In the genomic region with DNA sequence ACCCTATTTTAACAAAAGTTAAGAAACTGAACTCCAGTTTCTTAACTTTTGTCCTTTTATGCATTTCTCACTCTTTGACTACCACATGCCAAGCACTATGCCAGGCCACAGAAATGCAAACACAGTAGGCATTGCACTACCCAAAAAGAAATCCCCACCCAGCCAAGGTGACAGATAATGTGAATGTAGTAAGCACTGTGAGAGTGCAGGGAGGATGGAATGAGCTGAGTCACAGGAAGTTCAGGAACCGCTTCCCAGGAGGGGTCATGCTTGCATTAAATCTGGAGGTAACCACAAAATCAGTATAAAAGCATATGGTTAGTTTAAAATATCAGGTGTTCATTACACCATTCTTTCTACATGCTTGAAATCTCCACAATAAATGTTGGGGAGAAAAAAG, we compare ENCODE assay signal across 10 cellular contexts. TPM values are rescaled to one million over a fixed set of nuclear protein-coding genes. Genes with fewer than 3 reads are reported as not detected.
A peak's percentile ranks its signal among the peaks of the same experiment; 100 is the strongest.
DNase-seq lines count a peak whose midpoint lies in the region; ATAC-seq and TF ChIP-seq lines count a peak whose summit lies in the region.
"Had no signal": no experiment of that assay in that cellular context is flagged by ENCODE, and none has a peak within 500 bp of the region (broad histone marks: within the 10 kb centered on the region; RNA-seq: fewer than 3 reads in every experiment).

No MANE protein-coding gene starts in this region.

- peaks cover 66% of the 10 kb centered on the region for H3K4me1 ChIP-seq in RWPE2 (ENCODE audit: insufficient read depth, poor library complexity, severe bottlenecking)

- DNase-seq in activated T-cell treated with anti-CD3 and anti-CD28 coated beads, Interleukin-2, amount 50 U/mL, for 72 hours: peak; percentile 54 to 62
- no peak for DNase-seq in activated T-cell treated with anti-CD3 and anti-CD28 coated beads for 4 hours
- peak; percentile 98 for DNase-seq in RWPE2 (ENCODE audit: low spot score)
- DNase-seq in epidermal melanocyte (ENCODE audit: insufficient read length, low spot score): peak; percentile 12
- no peak for DNase-seq in hippocampal formation (lab: John Stamatoyannopoulos, UW)
- DNase-seq in H7: no peak

- H3K9me3 Mint-ChIP-seq in activated T-cell treated with anti-CD3 and anti-CD28 coated beads, Interleukin-2, amount 50 U/mL, for 72 hours: no peaks in the 10 kb centered on the region
- no peaks in the 10 kb centered on the region for H3K9me3 Mint-ChIP-seq in stimulated activated naive CD8-positive, alpha-beta T cell treated with anti-CD3 and anti-CD28 coated beads, Interleukin-15, Interleukin-2, amounts not matched to agents 100 ng/mL and 50 ng/mL, for 24 hours
- H3K9me3 Mint-ChIP-seq: neural crest cell had no signal

- peaks cover 70% of the 10 kb centered on the region for H3K4me1 Mint-ChIP-seq in activated T-cell treated with anti-CD3 and anti-CD28 coated beads, Interleukin-2, amount 50 U/mL, for 72 hours (ENCODE audit: low read depth)
- H3K4me1 Mint-ChIP-seq in stimulated activated naive CD8-positive, alpha-beta T cell treated with anti-CD3 and anti-CD28 coated beads, Interleukin-15, Interleukin-2, amounts not matched to agents 100 ng/mL and 50 ng/mL, for 24 hours (ENCODE audit: low read depth): peaks cover 57% of the 10 kb centered on the region
- H3K4me1 Mint-ChIP-seq: neural crest cell had no signal

- peak overlapping the region; percentile 36 to 57 for H3K4me3 Mint-ChIP-seq in activated T-cell treated with anti-CD3 and anti-CD28 coated beads, Interleukin-2, amount 50 U/mL, for 72 hours
- peak overlapping the region; percentile 37 for H3K4me3 Mint-ChIP-seq in stimulated activated naive CD8-positive, alpha-beta T cell treated with anti-CD3 and anti-CD28 coated beads, Interleukin-15, Interleukin-2, amounts not matched to agents 100 ng/mL and 50 ng/mL, for 24 hours
- H3K4me3 Mint-ChIP-seq: neural crest cell had no signal

- no peaks in the 10 kb centered on the region for H3K9me3 ChIP-seq in RWPE2 (ENCODE audit: severe bottlenecking)

- peak overlapping the region; percentile 0 for H3K27ac Mint-ChIP-seq in activated T-cell treated with anti-CD3 and anti-CD28 coated beads, Interleukin-2, amount 50 U/mL, for 72 hours
- H3K27ac Mint-ChIP-seq in stimulated activated naive CD8-positive, alpha-beta T cell treated with anti-CD3 and anti-CD28 coated beads, Interleukin-15, Interleukin-2, amounts not matched to agents 100 ng/mL and 50 ng/mL, for 24 hours: peak overlapping the region; percentile 82

- TF ChIP-seq CTCF in RWPE2 (IDR thresholded peaks at IDR 0.05; ENCODE audit: poor library complexity, severe bottlenecking): peak; percentile 69

- H3K4me3 ChIP-seq in RWPE2 (ENCODE audit: severe bottlenecking) (no peak overlapping the region), H7 (ENCODE audit: insufficient read depth, low read depth, low read length) (no peak overlapping the region)

- H3K27me3 ChIP-seq in RWPE2 (ENCODE audit: insufficient read depth, poor library complexity, severe bottlenecking) (no peaks in the 10 kb centered on the region), H7 (ENCODE audit: control insufficient read depth, insufficient read depth, low read length) (no peaks in the 10 kb centered on the region)

- peak; percentile 77 to 81 for ATAC-seq in activated T-cell treated with anti-CD3 and anti-CD28 coated beads, Interleukin-2, amount 50 U/mL, for 72 hours (replicated peaks in 1 of 2)
- peak; percentile 82 for ATAC-seq in RWPE2 (ENCODE audit: low read depth)
- no peak for ATAC-seq in GM21737 (IDR thresholded peaks at IDR 0.05; ENCODE audit: unreplicated experiment)

- H3K27ac ChIP-seq in RWPE2 (ENCODE audit: poor library complexity, severe bottlenecking): peak overlapping the region; percentile 99

- H3K36me3 ChIP-seq in RWPE2 (ENCODE audit: low read depth) (peaks cover 34% of the 10 kb centered on the region), H7 (replicated peaks; ENCODE audit: control insufficient read depth, insufficient read depth, low read length) (no peaks in the 10 kb centered on the region)

- no peaks in the 10 kb centered on the region for H3K27me3 Mint-ChIP-seq in activated T-cell treated with anti-CD3 and anti-CD28 coated beads, Interleukin-2, amount 50 U/mL, for 72 hours (ENCODE audit: low read depth)
- H3K27me3 Mint-ChIP-seq in stimulated activated naive CD8-positive, alpha-beta T cell treated with anti-CD3 and anti-CD28 coated beads, Interleukin-15, Interleukin-2, amounts not matched to agents 100 ng/mL and 50 ng/mL, for 24 hours: no peaks in the 10 kb centered on the region

- peaks cover 0 to 2% of the 10 kb centered on the region in 2 donors for H3K36me3 Mint-ChIP-seq in activated T-cell treated with anti-CD3 and anti-CD28 coated beads, Interleukin-2, amount 50 U/mL, for 72 hours (ENCODE audit: insufficient read depth in 2 of 2)
- peaks cover 28% of the 10 kb centered on the region for H3K36me3 Mint-ChIP-seq in stimulated activated naive CD8-positive, alpha-beta T cell treated with anti-CD3 and anti-CD28 coated beads, Interleukin-15, Interleukin-2, amounts not matched to agents 100 ng/mL and 50 ng/mL, for 24 hours (ENCODE audit: low read depth)

RNA-seq across cellular contexts. Expression of a gene that starts 20.1 kb away (rescaled TPM):
- not detected for total RNA-seq in activated T-cell treated with anti-CD3 and anti-CD28 coated beads, Interleukin-2, amount 50 U/mL, for 72 hours
- not detected in 2 replicates for total RNA-seq in H7 (2014; rRNA removed; shearing (Covaris generic))
- total RNA-seq: neural crest cell; T-helper 1 cell treated with Interleukin-12 subunit alpha and Interleukin-12 subunit beta and Interleukin-4 antibody, amounts not matched to agents 30 ng/mL and 1 ng/mL, for 36 hours had no signal

RNA-seq across cellular contexts. Expression of a gene that starts 27.8 kb away (rescaled TPM):
- total RNA-seq in activated T-cell treated with anti-CD3 and anti-CD28 coated beads, Interleukin-2, amount 50 U/mL, for 72 hours: 100 to 1,000 TPM; 127 to 129 TPM
- total RNA-seq in H7 (2014; rRNA removed; shearing (Covaris generic)): 212 and 246 TPM in 2 replicates

RNA-seq across cellular contexts. Expression of a gene that starts 34.4 kb away (rescaled TPM):
- total RNA-seq in activated T-cell treated with anti-CD3 and anti-CD28 coated beads, Interleukin-2, amount 50 U/mL, for 72 hours: 10 to 100 TPM; 41.6 to 44.2 TPM
- 7.4 and 16.7 TPM in 2 replicates for total RNA-seq in H7 (2014; rRNA removed; shearing (Covaris generic))

Comparison
In these comparisons a context has a peak if more than half of its experiments do, and no peak if none do; other contexts are left out.
1. DNase-seq: peak in activated T-cell treated with anti-CD3 and anti-CD28 coated beads, Interleukin-2, amount 50 U/mL, for 72 hours (2 of 2), RWPE2 (single experiment) and epidermal melanocyte (single experiment); none in activated T-cell treated with anti-CD3 and anti-CD28 coated beads for 4 hours (single experiment), hippocampal formation (0 of 2) and H7 (single experiment).